Comparison of ENCODE assay signal across 8 cellular contexts in genomic region chr16:70715113-70715711, GRCh38. TPM values are rescaled to one million over a fixed set of nuclear protein-coding genes. Genes with fewer than 3 reads are reported as not detected.
DNase-seq lines count a peak whose midpoint lies in the region; ATAC-seq and TF ChIP-seq lines count a peak whose summit lies in the region.

No MANE protein-coding gene starts in this region.

- POLR2A ChIA-PET in WTC11 (lab: Charles Lee) (interaction anchor here (1.0 kb wide), 1 partner anchor 20 kb away, joined by 4 read pairs; no protein-coding TSS in a partner anchor), Caco-2 (lab: Charles Lee) (no interaction called here)

- H3K9me3 Mint-ChIP-seq in WTC11 (peaks cover 12% of the 10 kb centered on the region), Caco-2 (ENCODE audit: unreplicated experiment) (no peaks in the 10 kb centered on the region)
- H3K9me3 Mint-ChIP-seq in stimulated activated memory B cell treated with anti-CD40 and anti-IgM and Interleukin-4, amounts not matched to agents 10 μg/mL and 1 μg/mL and 100 μg/mL, for 72 hours, result no peaks in the 10 kb centered on the region

- peak; percentile 46 for ATAC-seq in WTC11
- peak; percentile 87 to 94 for ATAC-seq in left cardiac atrium
- ATAC-seq in stimulated activated memory B cell treated with anti-CD40 and anti-IgM and Interleukin-4, amounts not matched to agents 10 μg/mL and 1 μg/mL and 100 μg/mL, for 72 hours, result no peak
- ATAC-seq in T-helper 17 cell, result no peak

- no peaks in the 10 kb centered on the region for H3K27me3 Mint-ChIP-seq in WTC11 (ENCODE audit: low read depth)
- H3K27me3 Mint-ChIP-seq in Caco-2 (ENCODE audit: insufficient read depth, unreplicated experiment), result no peaks in the 10 kb centered on the region
- H3K27me3 Mint-ChIP-seq in stimulated activated memory B cell treated with anti-CD40 and anti-IgM and Interleukin-4, amounts not matched to agents 10 μg/mL and 1 μg/mL and 100 μg/mL, for 72 hours, result no peaks in the 10 kb centered on the region
- no peaks in the 10 kb centered on the region for H3K27me3 Mint-ChIP-seq in T-helper 17 cell

- H3K36me3 Mint-ChIP-seq in WTC11, result peaks cover 12% of the 10 kb centered on the region
- peaks cover 19% of the 10 kb centered on the region for H3K36me3 Mint-ChIP-seq in Caco-2 (ENCODE audit: insufficient read depth, unreplicated experiment)
- peaks cover 34% of the 10 kb centered on the region for H3K36me3 Mint-ChIP-seq in stimulated activated memory B cell treated with anti-CD40 and anti-IgM and Interleukin-4, amounts not matched to agents 10 μg/mL and 1 μg/mL and 100 μg/mL, for 72 hours
- H3K36me3 Mint-ChIP-seq in T-helper 17 cell (ENCODE audit: low read depth), result peaks cover 1% of the 10 kb centered on the region

- peak overlapping the region; percentile 84 for H3K9ac ChIP-seq in skeletal muscle satellite cell (ENCODE audit: low read depth, low read length)

- H3K9me3 ChIP-seq in skeletal muscle satellite cell (replicated peaks; ENCODE audit: low read length), result no peaks in the 10 kb centered on the region
- no peaks in the 10 kb centered on the region for H3K9me3 ChIP-seq in Caco-2
- H3K9me3 ChIP-seq in T-helper 17 cell (ENCODE audit: control insufficient read depth, low read length, poor library complexity, severe bottlenecking), result no peaks in the 10 kb centered on the region

- DNase-seq in HFF-Myc (ENCODE audit: extremely low read depth, low read depth) (peak; percentile 90), WTC11 (ENCODE audit: low spot score) (no peak), left cardiac atrium (peak; percentile 90), Caco-2 (no peak), T-helper 17 cell (no peak), HuH-7 (ENCODE audit: low spot score) (no peak)

- H3K4me1 Mint-ChIP-seq in WTC11, result peaks cover 48% of the 10 kb centered on the region
- H3K4me1 Mint-ChIP-seq in Caco-2 (ENCODE audit: low read depth, unreplicated experiment), result no peaks in the 10 kb centered on the region
- H3K4me1 Mint-ChIP-seq in stimulated activated memory B cell treated with anti-CD40 and anti-IgM and Interleukin-4, amounts not matched to agents 10 μg/mL and 1 μg/mL and 100 μg/mL, for 72 hours, result no peaks in the 10 kb centered on the region
- H3K4me1 Mint-ChIP-seq in T-helper 17 cell, result peaks cover 4% of the 10 kb centered on the region

- no peak overlapping the region for H3K4me3 Mint-ChIP-seq in WTC11
- H3K4me3 Mint-ChIP-seq in Caco-2 (ENCODE audit: unreplicated experiment), result no peak overlapping the region
- no peak overlapping the region for H3K4me3 Mint-ChIP-seq in stimulated activated memory B cell treated with anti-CD40 and anti-IgM and Interleukin-4, amounts not matched to agents 10 μg/mL and 1 μg/mL and 100 μg/mL, for 72 hours
- H3K4me3 Mint-ChIP-seq in T-helper 17 cell, result no peak overlapping the region

- peaks cover 14% of the 10 kb centered on the region for H3K36me3 ChIP-seq in skeletal muscle satellite cell (ENCODE audit: insufficient read depth, low read length)
- no peaks in the 10 kb centered on the region; the same call in 1 of the 2 replicates for H3K36me3 ChIP-seq in Caco-2 (ENCODE audit: control insufficient read depth, insufficient read depth, low read length)

- intact Hi-C loops in left cardiac atrium (cut with DNase I) (no loop called here), Caco-2 (cut with micrococcal nuclease; ENCODE audit: unreplicated experiment) (no loop called here)

- TF ChIP-seq CTCF in HFF-Myc (IDR thresholded peaks at IDR 0.05; ENCODE audit: low read depth, low read length, missing control alignments) (no peak), WTC11 (IDR thresholded peaks at IDR 0.05) (no peak), Caco-2 (IDR thresholded peaks at IDR 0.05; ENCODE audit: insufficient read depth in 1 of 2, low read depth in 1 of 2, low read length in 1 of 2, severe bottlenecking in 1 of 2, unreplicated experiment in 1 of 2) (no peak)

- no TSS peak for BruUV-seq in Caco-2 (replicated peaks; lab: Mats Ljungman, UMichigan)

- CTCF ChIA-PET in WTC11 (lab: Charles Lee), result interaction anchor here (0.7 to 2.9 kb wide), 12 partner anchors 12 to 697 kb away, joined by 3 to 14 read pairs (median 5); no protein-coding TSS in a partner anchor
- CTCF ChIA-PET in Caco-2 (lab: Charles Lee), result no interaction called here

- H3K27ac Mint-ChIP-seq in WTC11 (no peak overlapping the region; the same call in 1 of the 2 replicates), Caco-2 (ENCODE audit: unreplicated experiment) (no peak overlapping the region), T-helper 17 cell (no peak overlapping the region)
- no peak overlapping the region for H3K27ac Mint-ChIP-seq in stimulated activated memory B cell treated with anti-CD40 and anti-IgM and Interleukin-4, amounts not matched to agents 10 μg/mL and 1 μg/mL and 100 μg/mL, for 72 hours

- H3K4me3 ChIP-seq in HFF-Myc (replicated peaks; ENCODE audit: low read depth, low read length) (peak overlapping the region; percentile 18), skeletal muscle satellite cell (ENCODE audit: low read length) (peak overlapping the region; percentile 29), Caco-2 (ENCODE audit: low read depth, low read length) (no peak overlapping the region)

- peak overlapping the region; percentile 67 for H3K4me2 ChIP-seq in skeletal muscle satellite cell (ENCODE audit: low read length)

- H3K27me3 ChIP-seq in skeletal muscle satellite cell (ENCODE audit: control insufficient read depth, insufficient read depth, low read length) (no peaks in the 10 kb centered on the region), Caco-2 (replicated peaks; ENCODE audit: control insufficient read depth, insufficient read depth, low read length) (no peaks in the 10 kb centered on the region)

- H3K4me1 ChIP-seq in skeletal muscle satellite cell (ENCODE audit: control insufficient read depth, insufficient read depth, low read length) (peaks cover 41% of the 10 kb centered on the region), Caco-2 (no peaks in the 10 kb centered on the region)

TF ChIP-seq in WTC11, 78 proteins besides CTCF, POLR2A, EP300 and RAD21:
- TF ChIP-seq RELA (CRISPR knock-in tag; IDR thresholded peaks at IDR 0.05; ENCODE audit: borderline replicate concordance) (0 out of 2 replicates have a peak, but pooled peaks have one; percentile 24), TEAD1 (CRISPR knock-in tag; IDR thresholded peaks at IDR 0.05) (no peak)

RNA-seq across cellular contexts. Expression of gene MTSS2, which starts 29.4 kb away (rescaled TPM):
- total RNA-seq in WTC11 (2021), result 28.3 to 34.9 TPM (median 31.2 TPM) in 3 replicates
- total RNA-seq in left cardiac atrium, result 10 to 100 TPM; 50.7 to 51.4 TPM
- total RNA-seq in skeletal muscle satellite cell (2012; rRNA removed), result 17.0 and 25.6 TPM in 2 replicates
- 45.5 and 64.1 TPM in 2 replicates for total RNA-seq in Caco-2 (2022)
- 1 to 10 TPM; 4.4 to 6.9 TPM for total RNA-seq in T-helper 17 cell

Comparison
In these comparisons a context has a peak if more than half of its experiments do, and no peak if none do; other contexts are left out.
1. DNase-seq: peak in HFF-Myc (single experiment) and left cardiac atrium (single experiment); none in WTC11 (single experiment), Caco-2 (0 of 2), T-helper 17 cell (0 of 3) and HuH-7 (single experiment).
2. ATAC-seq: peak in WTC11 (single experiment) and left cardiac atrium (2 of 2); none in stimulated activated memory B cell treated with anti-CD40 and anti-IgM and Interleukin-4, amounts not matched to agents 10 μg/mL and 1 μg/mL and 100 μg/mL, for 72 hours (single experiment) and T-helper 17 cell (single experiment).